ENCODE assay signal across 11 cellular contexts in genomic region chr1:199691540-199691939, GRCh38.
A peak's percentile ranks its signal among the peaks of the same experiment; 100 is the strongest.
DNase-seq lines count a peak whose midpoint lies in the region; ATAC-seq and TF ChIP-seq lines count a peak whose summit lies in the region.
"Had no signal": no experiment of that assay in that cellular context is flagged by ENCODE, and none has a peak within 500 bp of the region (broad histone marks: within the 10 kb centered on the region; RNA-seq: fewer than 3 reads in every experiment).

No MANE protein-coding gene starts in this region.

- no peaks in the 10 kb centered on the region for H3K9me3 Mint-ChIP-seq in endothelial cell (ENCODE audit: unreplicated experiment)
- no peaks in the 10 kb centered on the region for H3K9me3 Mint-ChIP-seq in activated CD4-positive, alpha-beta T cell treated with anti-CD3 and anti-CD28 coated beads for 36 hours (ENCODE audit: low read depth)

- POLR2A ChIA-PET in activated CD4-positive, alpha-beta T cell treated with anti-CD3 and anti-CD28 coated beads for 36 hours (lab: Charles Lee) = no interaction called here

- ATAC-seq in activated CD4-positive, alpha-beta T cell treated with anti-CD3 and anti-CD28 coated beads for 36 hours = no peak
- ATAC-seq in esophagus mucosa = no peak

- peak overlapping the region; percentile 49 for H3K4me2 ChIP-seq in skeletal muscle satellite cell (ENCODE audit: low read length)
- H3K4me2 ChIP-seq: KMS-11 had no signal

- H3K27me3 ChIP-seq in skeletal muscle satellite cell (ENCODE audit: control insufficient read depth, insufficient read depth, low read length) (no peaks in the 10 kb centered on the region), prostate gland (replicated peaks; ENCODE audit: insufficient read depth) (no peaks in the 10 kb centered on the region)

- DNase-seq in NCI-H187 treated with DMSO at 0.1 percent for 48 hours (lab: John Stamatoyannopoulos, UW) (peak; percentile 4), NCI-H187 (lab: John Stamatoyannopoulos, UW) (no peak), NCI-H69 (lab: John Stamatoyannopoulos, UW) (peak; percentile 82), endothelial cell (ENCODE audit: low spot score) (no peak), prostate gland (ENCODE audit: low spot score) (no peak)
- DNase-seq in activated CD4-positive, alpha-beta T cell treated with anti-CD3 and anti-CD28 coated beads for 36 hours = no peak
- DNase-seq: activated CD8-positive, alpha-beta memory T cell treated with anti-CD3 and anti-CD28 coated beads, Interleukin-2, amount 50 U/mL, for 4 hours; islet precursor cell had no signal

- peak overlapping the region; percentile 44 for H3K27ac Mint-ChIP-seq in endothelial cell (ENCODE audit: unreplicated experiment)
- H3K27ac Mint-ChIP-seq in activated CD4-positive, alpha-beta T cell treated with anti-CD3 and anti-CD28 coated beads for 36 hours = no peak overlapping the region

- no peak for TF ChIP-seq POLR2A in prostate gland (IDR thresholded peaks at IDR 0.05)

- H3K36me3 ChIP-seq in skeletal muscle satellite cell (ENCODE audit: insufficient read depth, low read length) = no peaks in the 10 kb centered on the region
- H3K36me3 ChIP-seq in prostate gland = no peaks in the 10 kb centered on the region

- CTCF ChIA-PET in activated CD4-positive, alpha-beta T cell treated with anti-CD3 and anti-CD28 coated beads for 36 hours (lab: Charles Lee) = interaction anchor here (0.7 kb wide), 1 partner anchor 393 kb away, joined by 3 read pairs; no protein-coding TSS in a partner anchor

- TF ChIP-seq CTCF in endothelial cell (IDR thresholded peaks at IDR 0.05; ENCODE audit: unreplicated experiment) = no peak
- TF ChIP-seq CTCF in prostate gland (IDR thresholded peaks at IDR 0.05) = no peak

- H3K27ac ChIP-seq in prostate gland = no peak overlapping the region
- H3K27ac ChIP-seq: KMS-11 had no signal

- H3K4me3 Mint-ChIP-seq in endothelial cell (ENCODE audit: unreplicated experiment) = no peak overlapping the region
- H3K4me3 Mint-ChIP-seq in activated CD4-positive, alpha-beta T cell treated with anti-CD3 and anti-CD28 coated beads for 36 hours = no peak overlapping the region

- H3K27me3 Mint-ChIP-seq in endothelial cell (ENCODE audit: unreplicated experiment) = peaks cover 3% of the 10 kb centered on the region
- peaks cover 20% of the 10 kb centered on the region for H3K27me3 Mint-ChIP-seq in activated CD4-positive, alpha-beta T cell treated with anti-CD3 and anti-CD28 coated beads for 36 hours

- no peak overlapping the region for H3K4me3 ChIP-seq in skeletal muscle satellite cell (ENCODE audit: low read length)
- no peak overlapping the region for H3K4me3 ChIP-seq in prostate gland

- 51% methylated on average over 3 of the region's 3 CpGs for WGBS in prostate gland

- H3K9ac ChIP-seq in skeletal muscle satellite cell (ENCODE audit: low read depth, low read length) = no peak overlapping the region
- H3K9ac ChIP-seq: KMS-11 had no signal

- peaks cover 41% of the 10 kb centered on the region for H3K4me1 Mint-ChIP-seq in endothelial cell (ENCODE audit: unreplicated experiment)
- H3K4me1 Mint-ChIP-seq in activated CD4-positive, alpha-beta T cell treated with anti-CD3 and anti-CD28 coated beads for 36 hours = no peaks in the 10 kb centered on the region

- peaks cover 12% of the 10 kb centered on the region for H3K4me1 ChIP-seq in skeletal muscle satellite cell (ENCODE audit: control insufficient read depth, insufficient read depth, low read length)
- no peaks in the 10 kb centered on the region for H3K4me1 ChIP-seq in prostate gland (replicated peaks)

- H3K36me3 Mint-ChIP-seq in endothelial cell (ENCODE audit: low read depth, unreplicated experiment) = no peaks in the 10 kb centered on the region
- H3K36me3 Mint-ChIP-seq in activated CD4-positive, alpha-beta T cell treated with anti-CD3 and anti-CD28 coated beads for 36 hours (ENCODE audit: low read depth) = no peaks in the 10 kb centered on the region

- intact Hi-C loops in activated CD4-positive, alpha-beta T cell treated with anti-CD3 and anti-CD28 coated beads for 36 hours (cut with DNase I, micrococcal nuclease) = no loop called here
- intact Hi-C loops in prostate gland (cut with DNase I) = no loop called here

- H3K9me3 ChIP-seq in skeletal muscle satellite cell (replicated peaks; ENCODE audit: low read length) = no peaks in the 10 kb centered on the region
- no peaks in the 10 kb centered on the region for H3K9me3 ChIP-seq in prostate gland

Comparison
In these comparisons a context has a peak if more than half of its experiments do, and no peak if none do; other contexts are left out.
1. DNase-seq: peak in NCI-H187 treated with DMSO at 0.1 percent for 48 hours (single experiment) and NCI-H69 (single experiment); none in NCI-H187 (0 of 2), endothelial cell (single experiment), activated CD4-positive, alpha-beta T cell treated with anti-CD3 and anti-CD28 coated beads for 36 hours (single experiment) and prostate gland (single experiment).